3 cellular contexts compared by ENCODE assay signal in the genomic region with DNA sequence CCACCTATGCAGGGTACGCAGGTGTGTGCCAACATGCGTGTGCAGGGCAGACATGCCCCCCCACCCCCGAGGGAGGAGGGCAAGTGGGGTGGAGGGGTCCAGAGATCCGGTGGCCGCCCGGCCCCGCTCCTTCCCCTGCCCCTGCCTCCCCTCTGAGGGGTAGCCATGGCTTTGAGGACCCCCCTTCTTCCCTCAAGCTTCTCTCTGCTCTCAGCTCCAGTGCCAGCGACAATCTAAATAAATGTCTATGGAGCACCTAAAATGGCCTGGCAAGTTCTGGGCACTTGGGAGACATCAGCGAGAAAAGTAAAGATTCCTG.
TF ChIP-seq lines count a peak whose summit lies in the region.

No MANE protein-coding gene starts in this region.

TF ChIP-seq in SK-N-SH, 30 proteins besides CTCF, POLR2A, EP300 and RAD21 (continued from another document):
- no peak for TF ChIP-seq MEF2A (IDR thresholded peaks at IDR 0.05; ENCODE audit: borderline replicate concordance, low read depth)
- TF ChIP-seq GATA2 (CRISPR knock-in tag; IDR thresholded peaks at IDR 0.05) = no peak
- no peak for TF ChIP-seq SMC3 (IDR thresholded peaks at IDR 0.05; ENCODE audit: low read depth, low read length)
- no peak for TF ChIP-seq TAF1 (IDR thresholded peaks at IDR 0.05; ENCODE audit: borderline replicate concordance, low read depth, low read length)
- no peak for TF ChIP-seq GABPA (IDR thresholded peaks at IDR 0.05; ENCODE audit: low read depth)
- TF ChIP-seq, protein P1, sequence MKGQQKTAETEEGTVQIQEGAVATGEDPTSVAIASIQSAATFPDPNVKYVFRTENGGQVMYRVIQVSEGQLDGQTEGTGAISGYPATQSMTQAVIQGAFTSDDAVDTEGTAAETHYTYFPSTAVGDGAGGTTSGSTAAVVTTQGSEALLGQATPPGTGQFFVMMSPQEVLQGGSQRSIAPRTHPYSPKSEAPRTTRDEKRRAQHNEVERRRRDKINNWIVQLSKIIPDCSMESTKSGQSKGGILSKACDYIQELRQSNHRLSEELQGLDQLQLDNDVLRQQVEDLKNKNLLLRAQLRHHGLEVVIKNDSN (IDR thresholded peaks at IDR 0.05; ENCODE audit: borderline replicate concordance, low read depth) = no peak
- no peak for TF ChIP-seq MXI1 (IDR thresholded peaks at IDR 0.05; ENCODE audit: low read depth, low read length)
- no peak for TF ChIP-seq RCOR1 (IDR thresholded peaks at IDR 0.05; ENCODE audit: low read length)
- TF ChIP-seq TCF12 (IDR thresholded peaks at IDR 0.05) = no peak
- TF ChIP-seq NFIC (IDR thresholded peaks at IDR 0.05; ENCODE audit: borderline replicate concordance) = no peak
- TF ChIP-seq, protein P2, sequence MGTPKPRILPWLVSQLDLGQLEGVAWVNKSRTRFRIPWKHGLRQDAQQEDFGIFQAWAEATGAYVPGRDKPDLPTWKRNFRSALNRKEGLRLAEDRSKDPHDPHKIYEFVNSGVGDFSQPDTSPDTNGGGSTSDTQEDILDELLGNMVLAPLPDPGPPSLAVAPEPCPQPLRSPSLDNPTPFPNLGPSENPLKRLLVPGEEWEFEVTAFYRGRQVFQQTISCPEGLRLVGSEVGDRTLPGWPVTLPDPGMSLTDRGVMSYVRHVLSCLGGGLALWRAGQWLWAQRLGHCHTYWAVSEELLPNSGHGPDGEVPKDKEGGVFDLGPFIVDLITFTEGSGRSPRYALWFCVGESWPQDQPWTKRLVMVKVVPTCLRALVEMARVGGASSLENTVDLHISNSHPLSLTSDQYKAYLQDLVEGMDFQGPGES (IDR thresholded peaks at IDR 0.05; ENCODE audit: low read depth, low read length) = no peak
- TF ChIP-seq RXRA (IDR thresholded peaks at IDR 0.05; ENCODE audit: borderline replicate concordance, low read depth) = no peak
- no peak for TF ChIP-seq PBX3 (IDR thresholded peaks at IDR 0.05)
- no peak for TF ChIP-seq YY1 (IDR thresholded peaks at IDR 0.05; ENCODE audit: low read depth)
- TF ChIP-seq ELF1 (IDR thresholded peaks at IDR 0.05) = no peak
- TF ChIP-seq RFX5 (IDR thresholded peaks at IDR 0.05; ENCODE audit: low read length) = no peak
- TF ChIP-seq, protein P3, sequence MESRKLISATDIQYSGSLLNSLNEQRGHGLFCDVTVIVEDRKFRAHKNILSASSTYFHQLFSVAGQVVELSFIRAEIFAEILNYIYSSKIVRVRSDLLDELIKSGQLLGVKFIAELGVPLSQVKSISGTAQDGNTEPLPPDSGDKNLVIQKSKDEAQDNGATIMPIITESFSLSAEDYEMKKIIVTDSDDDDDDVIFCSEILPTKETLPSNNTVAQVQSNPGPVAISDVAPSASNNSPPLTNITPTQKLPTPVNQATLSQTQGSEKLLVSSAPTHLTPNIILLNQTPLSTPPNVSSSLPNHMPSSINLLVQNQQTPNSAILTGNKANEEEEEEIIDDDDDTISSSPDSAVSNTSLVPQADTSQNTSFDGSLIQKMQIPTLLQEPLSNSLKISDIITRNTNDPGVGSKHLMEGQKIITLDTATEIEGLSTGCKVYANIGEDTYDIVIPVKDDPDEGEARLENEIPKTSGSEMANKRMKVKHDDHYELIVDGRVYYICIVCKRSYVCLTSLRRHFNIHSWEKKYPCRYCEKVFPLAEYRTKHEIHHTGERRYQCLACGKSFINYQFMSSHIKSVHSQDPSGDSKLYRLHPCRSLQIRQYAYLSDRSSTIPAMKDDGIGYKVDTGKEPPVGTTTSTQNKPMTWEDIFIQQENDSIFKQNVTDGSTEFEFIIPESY (IDR thresholded peaks at IDR 0.05; ENCODE audit: borderline replicate concordance, low read depth) = no peak
- TF ChIP-seq NRF1 (IDR thresholded peaks at IDR 0.05; ENCODE audit: low read depth, low read length) = no peak
- TF ChIP-seq SIN3A (IDR thresholded peaks at IDR 0.05; ENCODE audit: borderline replicate concordance, low read depth, low read length) = no peak

TF ChIP-seq in SK-N-SH treated with all-trans-retinoic acid at 6 μM for 48 hours, 23 proteins besides CTCF, POLR2A, EP300 and RAD21 (continues in another document):
- no peak for TF ChIP-seq TSHZ2 (CRISPR knock-in tag; IDR thresholded peaks at IDR 0.05)
- no peak for TF ChIP-seq SNAI2 (CRISPR knock-in tag; IDR thresholded peaks at IDR 0.05)
- TF ChIP-seq OSR1 (CRISPR knock-in tag; IDR thresholded peaks at IDR 0.05) = no peak
- TF ChIP-seq ZNF8 (CRISPR knock-in tag; IDR thresholded peaks at IDR 0.05) = no peak
- TF ChIP-seq ZC3H10 (CRISPR knock-in tag; IDR thresholded peaks at IDR 0.05) = no peak
- no peak for TF ChIP-seq GLIS3 (CRISPR knock-in tag; IDR thresholded peaks at IDR 0.05)
- no peak for TF ChIP-seq ZFP30 (CRISPR knock-in tag; IDR thresholded peaks at IDR 0.05)
- TF ChIP-seq RARB (CRISPR knock-in tag; IDR thresholded peaks at IDR 0.05) = no peak
- TF ChIP-seq ARNTL (CRISPR knock-in tag; IDR thresholded peaks at IDR 0.05; ENCODE audit: borderline replicate concordance, low read depth) = no peak
- TF ChIP-seq BACH2 (CRISPR knock-in tag; IDR thresholded peaks at IDR 0.05; ENCODE audit: borderline replicate concordance) = no peak
- TF ChIP-seq ESRRG (CRISPR knock-in tag; IDR thresholded peaks at IDR 0.05) = no peak
- TF ChIP-seq, protein P4, sequence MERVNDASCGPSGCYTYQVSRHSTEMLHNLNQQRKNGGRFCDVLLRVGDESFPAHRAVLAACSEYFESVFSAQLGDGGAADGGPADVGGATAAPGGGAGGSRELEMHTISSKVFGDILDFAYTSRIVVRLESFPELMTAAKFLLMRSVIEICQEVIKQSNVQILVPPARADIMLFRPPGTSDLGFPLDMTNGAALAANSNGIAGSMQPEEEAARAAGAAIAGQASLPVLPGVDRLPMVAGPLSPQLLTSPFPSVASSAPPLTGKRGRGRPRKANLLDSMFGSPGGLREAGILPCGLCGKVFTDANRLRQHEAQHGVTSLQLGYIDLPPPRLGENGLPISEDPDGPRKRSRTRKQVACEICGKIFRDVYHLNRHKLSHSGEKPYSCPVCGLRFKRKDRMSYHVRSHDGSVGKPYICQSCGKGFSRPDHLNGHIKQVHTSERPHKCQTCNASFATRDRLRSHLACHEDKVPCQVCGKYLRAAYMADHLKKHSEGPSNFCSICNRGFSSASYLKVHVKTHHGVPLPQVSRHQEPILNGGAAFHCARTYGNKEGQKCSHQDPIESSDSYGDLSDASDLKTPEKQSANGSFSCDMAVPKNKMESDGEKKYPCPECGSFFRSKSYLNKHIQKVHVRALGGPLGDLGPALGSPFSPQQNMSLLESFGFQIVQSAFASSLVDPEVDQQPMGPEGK (CRISPR knock-in tag; IDR thresholded peaks at IDR 0.05; ENCODE audit: borderline replicate concordance) = no peak
- TF ChIP-seq, protein P5, sequence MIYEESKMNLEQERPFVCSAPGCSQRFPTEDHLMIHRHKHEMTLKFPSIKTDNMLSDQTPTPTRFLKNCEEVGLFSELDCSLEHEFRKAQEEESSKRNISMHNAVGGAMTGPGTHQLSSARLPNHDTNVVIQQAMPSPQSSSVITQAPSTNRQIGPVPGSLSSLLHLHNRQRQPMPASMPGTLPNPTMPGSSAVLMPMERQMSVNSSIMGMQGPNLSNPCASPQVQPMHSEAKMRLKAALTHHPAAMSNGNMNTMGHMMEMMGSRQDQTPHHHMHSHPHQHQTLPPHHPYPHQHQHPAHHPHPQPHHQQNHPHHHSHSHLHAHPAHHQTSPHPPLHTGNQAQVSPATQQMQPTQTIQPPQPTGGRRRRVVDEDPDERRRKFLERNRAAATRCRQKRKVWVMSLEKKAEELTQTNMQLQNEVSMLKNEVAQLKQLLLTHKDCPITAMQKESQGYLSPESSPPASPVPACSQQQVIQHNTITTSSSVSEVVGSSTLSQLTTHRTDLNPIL (CRISPR knock-in tag; IDR thresholded peaks at IDR 0.05; ENCODE audit: low read depth) = no peak
- no peak for TF ChIP-seq TOX (CRISPR knock-in tag; IDR thresholded peaks at IDR 0.05; ENCODE audit: borderline replicate concordance)
- no peak for TF ChIP-seq ZNF565 (CRISPR knock-in tag; conservative IDR thresholded peaks at IDR 0.05; ENCODE audit: low read depth)

TF ChIP-seq in H1, 55 proteins besides CTCF, POLR2A, EP300 and RAD21 (continued from another document):
- TF ChIP-seq ZNF274 (IDR thresholded peaks at IDR 0.05; ENCODE audit: borderline replicate concordance, extremely low read depth, low read length) (no peak), TBP (IDR thresholded peaks at IDR 0.05; ENCODE audit: low read depth, low read length) (no peak), BRCA1 (IDR thresholded peaks at IDR 0.05; ENCODE audit: low read depth, low read length) (no peak), MAFK (IDR thresholded peaks at IDR 0.05; ENCODE audit: low read depth, low read length) (no peak), USF2 (IDR thresholded peaks at IDR 0.05; ENCODE audit: low read length) (no peak), SP4 (IDR thresholded peaks at IDR 0.05; ENCODE audit: low read length) (no peak), SP1 (IDR thresholded peaks at IDR 0.05; ENCODE audit: low read depth, low read length) (no peak), KDM4A (IDR thresholded peaks at IDR 0.05; ENCODE audit: low read depth, low read length, severe bottlenecking) (no peak), HDAC2 (IDR thresholded peaks at IDR 0.05; ENCODE audit: borderline replicate concordance in 1 of 2, low read depth in 2 of 2, low read length in 2 of 2) (no peak), NRF1 (IDR thresholded peaks at IDR 0.05; ENCODE audit: low read depth, low read length) (no peak), CEBPB (IDR thresholded peaks at IDR 0.05; ENCODE audit: low read depth, low read length) (no peak), TEAD4 (IDR thresholded peaks at IDR 0.05; ENCODE audit: low read depth, low read length) (no peak), RXRA (IDR thresholded peaks at IDR 0.05; ENCODE audit: insufficient read depth, low read depth, low read length) (no peak)
